In the genomic region with DNA sequence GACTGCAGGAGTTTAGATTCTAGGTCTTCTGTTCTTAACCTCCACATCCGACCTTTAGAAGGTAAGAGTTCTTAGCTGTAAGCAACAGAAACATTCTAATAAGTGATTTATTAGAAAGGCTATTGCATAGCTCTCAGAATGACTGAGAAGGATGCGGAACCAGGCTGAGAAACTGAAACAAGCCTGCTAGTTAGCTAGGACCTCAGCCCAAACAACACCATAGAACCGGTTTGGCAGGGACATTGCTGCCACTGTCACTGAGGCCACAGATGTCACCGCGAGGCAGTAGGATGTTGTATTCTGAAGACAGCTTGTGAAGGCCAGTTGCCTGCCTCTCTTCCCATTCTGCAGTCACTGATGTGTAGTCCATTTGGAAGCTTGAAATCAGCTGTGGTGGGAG, we compare ENCODE assay signal across 1 cellular context.
TF ChIP-seq lines count a peak whose summit lies in the region.

No MANE protein-coding gene starts in this region.

TF ChIP-seq in H1, 55 proteins besides CTCF, POLR2A, EP300 and RAD21:
- TF ChIP-seq JUND (IDR thresholded peaks at IDR 0.05; ENCODE audit: low read length) (no peak), ZNF274 (IDR thresholded peaks at IDR 0.05; ENCODE audit: borderline replicate concordance, extremely low read depth, low read length) (no peak), BACH1 (IDR thresholded peaks at IDR 0.05; ENCODE audit: low read length) (no peak), EGR1 (IDR thresholded peaks at IDR 0.05; ENCODE audit: borderline replicate concordance, low read depth, low read length) (no peak)
